Comparison of ENCODE assay signal across 14 cellular contexts in the genomic region with DNA sequence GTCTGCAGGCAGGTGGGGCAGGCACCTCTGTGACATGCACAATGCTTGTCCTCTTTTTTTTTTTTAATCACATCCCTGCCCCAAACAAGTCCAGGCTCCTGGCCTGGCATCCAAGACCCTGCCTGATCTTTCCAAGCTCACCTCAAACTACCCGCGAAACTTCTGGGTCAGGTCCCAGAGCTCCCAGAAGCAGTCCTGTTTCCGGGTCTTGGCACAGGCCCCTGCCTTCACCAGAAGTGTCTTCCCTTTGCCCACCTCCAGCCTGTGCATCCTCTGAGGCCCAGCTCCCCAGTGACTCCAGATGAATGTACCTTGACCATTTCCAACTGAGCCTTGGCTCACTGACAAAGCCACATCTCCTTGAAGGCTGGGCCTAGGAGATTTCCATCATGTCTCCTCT. TPM values are rescaled to one million over a fixed set of nuclear protein-coding genes. Genes with fewer than 3 reads are reported as not detected.
DNase-seq lines count a peak whose midpoint lies in the region; ATAC-seq and TF ChIP-seq lines count a peak whose summit lies in the region.
"Had no signal": no experiment of that assay in that cellular context is flagged by ENCODE, and none has a peak within 500 bp of the region (broad histone marks: within the 10 kb centered on the region; RNA-seq: fewer than 3 reads in every experiment).

No MANE protein-coding gene starts in this region.

- peak; percentile 22 for DNase-seq in Right ventricle myocardium superior
- DNase-seq in left ventricle myocardium superior, result no peak
- no peak for DNase-seq in WTC11 (ENCODE audit: low spot score)
- DNase-seq in neural crest cell (ENCODE audit: low read depth, low spot score), result no peak
- no peak for DNase-seq in osteocyte (ENCODE audit: extremely low spot score, unreplicated experiment)
- no peak for DNase-seq in Kasumi-1 (lab: John Stamatoyannopoulos, UW)
- DNase-seq: CD8-positive, alpha-beta T cell; COR-L47; GOT3 had no signal

- POLR2A ChIA-PET in WTC11 (lab: Charles Lee), result interaction anchor here (1.1 kb wide), 1 partner anchor 8 kb away, joined by 3 read pairs; no protein-coding TSS in a partner anchor

- intact Hi-C loops in Right ventricle myocardium superior (cut with DNase I), result no loop called here
- intact Hi-C loops in left ventricle myocardium superior (cut with micrococcal nuclease), result no loop called here

- H3K27ac Mint-ChIP-seq in WTC11 (no peak overlapping the region; the same call in 1 of the 2 replicates), neural crest cell (ENCODE audit: unreplicated experiment) (peak overlapping the region; percentile 40), osteocyte (ENCODE audit: unreplicated experiment) (no peak overlapping the region)
- H3K27ac Mint-ChIP-seq: B cell; CD14-positive monocyte; CD8-positive, alpha-beta T cell had no signal

- H3K9me3 Mint-ChIP-seq in WTC11 (no peaks in the 10 kb centered on the region), neural crest cell (no peaks in the 10 kb centered on the region), osteocyte (ENCODE audit: unreplicated experiment) (no peaks in the 10 kb centered on the region)
- H3K9me3 Mint-ChIP-seq: CD14-positive monocyte; CD8-positive, alpha-beta T cell had no signal

- CTCF ChIA-PET in WTC11 (lab: Charles Lee), result interaction anchor here (0.7 to 2.5 kb wide), 3 partner anchors 8 to 87 kb away, joined by 3 to 9 read pairs (median 5); no protein-coding TSS in a partner anchor

- H3K36me3 Mint-ChIP-seq in WTC11 (no peaks in the 10 kb centered on the region), neural crest cell (ENCODE audit: low read depth) (no peaks in the 10 kb centered on the region), osteocyte (ENCODE audit: unreplicated experiment) (no peaks in the 10 kb centered on the region)
- H3K36me3 Mint-ChIP-seq: CD14-positive monocyte; CD8-positive, alpha-beta T cell had no signal

- ATAC-seq in Right ventricle myocardium superior (ENCODE audit: poor library complexity) (no peak), left ventricle myocardium superior (no peak), WTC11 (no peak), GM19395 (IDR thresholded peaks at IDR 0.05; ENCODE audit: unreplicated experiment) (no peak)
- ATAC-seq: CD8-positive, alpha-beta T cell; HepG2 had no signal

- no peak for TF ChIP-seq CTCF in WTC11 (IDR thresholded peaks at IDR 0.05)
- no peak for TF ChIP-seq CTCF in neural crest cell (conservative IDR thresholded peaks at IDR 0.05)
- TF ChIP-seq CTCF in osteocyte (IDR thresholded peaks at IDR 0.05), result no peak

- H3K27me3 Mint-ChIP-seq in WTC11 (ENCODE audit: low read depth) (no peaks in the 10 kb centered on the region; the same call in 1 of the 2 replicates), neural crest cell (ENCODE audit: low read depth) (no peaks in the 10 kb centered on the region), osteocyte (ENCODE audit: unreplicated experiment) (peaks cover 27% of the 10 kb centered on the region)

- H3K4me1 Mint-ChIP-seq in WTC11, result no peaks in the 10 kb centered on the region
- no peaks in the 10 kb centered on the region for H3K4me1 Mint-ChIP-seq in neural crest cell
- no peaks in the 10 kb centered on the region for H3K4me1 Mint-ChIP-seq in osteocyte (ENCODE audit: unreplicated experiment)
- H3K4me1 Mint-ChIP-seq: CD14-positive monocyte had no signal

- H3K4me3 Mint-ChIP-seq in WTC11 (no peak overlapping the region), neural crest cell (no peak overlapping the region), osteocyte (ENCODE audit: unreplicated experiment) (no peak overlapping the region)
- H3K4me3 Mint-ChIP-seq: B cell; CD14-positive monocyte; CD8-positive, alpha-beta T cell had no signal

TF ChIP-seq in WTC11, 78 proteins besides CTCF, POLR2A, EP300 and RAD21:
- TF ChIP-seq ETV6 (CRISPR knock-in tag; IDR thresholded peaks at IDR 0.05), result no peak
- TF ChIP-seq ZNF232 (CRISPR knock-in tag; IDR thresholded peaks at IDR 0.05), result no peak
- TF ChIP-seq, protein P1, sequence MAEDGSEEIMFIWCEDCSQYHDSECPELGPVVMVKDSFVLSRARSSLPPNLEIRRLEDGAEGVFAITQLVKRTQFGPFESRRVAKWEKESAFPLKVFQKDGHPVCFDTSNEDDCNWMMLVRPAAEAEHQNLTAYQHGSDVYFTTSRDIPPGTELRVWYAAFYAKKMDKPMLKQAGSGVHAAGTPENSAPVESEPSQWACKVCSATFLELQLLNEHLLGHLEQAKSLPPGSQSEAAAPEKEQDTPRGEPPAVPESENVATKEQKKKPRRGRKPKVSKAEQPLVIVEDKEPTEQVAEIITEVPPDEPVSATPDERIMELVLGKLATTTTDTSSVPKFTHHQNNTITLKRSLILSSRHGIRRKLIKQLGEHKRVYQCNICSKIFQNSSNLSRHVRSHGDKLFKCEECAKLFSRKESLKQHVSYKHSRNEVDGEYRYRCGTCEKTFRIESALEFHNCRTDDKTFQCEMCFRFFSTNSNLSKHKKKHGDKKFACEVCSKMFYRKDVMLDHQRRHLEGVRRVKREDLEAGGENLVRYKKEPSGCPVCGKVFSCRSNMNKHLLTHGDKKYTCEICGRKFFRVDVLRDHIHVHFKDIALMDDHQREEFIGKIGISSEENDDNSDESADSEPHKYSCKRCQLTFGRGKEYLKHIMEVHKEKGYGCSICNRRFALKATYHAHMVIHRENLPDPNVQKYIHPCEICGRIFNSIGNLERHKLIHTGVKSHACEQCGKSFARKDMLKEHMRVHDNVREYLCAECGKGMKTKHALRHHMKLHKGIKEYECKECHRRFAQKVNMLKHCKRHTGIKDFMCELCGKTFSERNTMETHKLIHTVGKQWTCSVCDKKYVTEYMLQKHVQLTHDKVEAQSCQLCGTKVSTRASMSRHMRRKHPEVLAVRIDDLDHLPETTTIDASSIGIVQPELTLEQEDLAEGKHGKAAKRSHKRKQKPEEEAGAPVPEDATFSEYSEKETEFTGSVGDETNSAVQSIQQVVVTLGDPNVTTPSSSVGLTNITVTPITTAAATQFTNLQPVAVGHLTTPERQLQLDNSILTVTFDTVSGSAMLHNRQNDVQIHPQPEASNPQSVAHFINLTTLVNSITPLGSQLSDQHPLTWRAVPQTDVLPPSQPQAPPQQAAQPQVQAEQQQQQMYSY (CRISPR knock-in tag; IDR thresholded peaks at IDR 0.05), result peak; percentile 63; the same call in 1 of the 2 replicates
- no peak for TF ChIP-seq ZNF396 (CRISPR knock-in tag; IDR thresholded peaks at IDR 0.05; ENCODE audit: borderline replicate concordance)
- no peak for TF ChIP-seq RORB (CRISPR knock-in tag; IDR thresholded peaks at IDR 0.05)

RNA-seq across cellular contexts. Expression of a gene that starts 23.0 kb away (rescaled TPM):
- total RNA-seq in Right ventricle myocardium superior, result not detected
- not detected for total RNA-seq in left ventricle myocardium superior
- 0.02 TPM in 1 of 3 replicates, not detected in the others for total RNA-seq in WTC11 (2021)
- total RNA-seq in neural crest cell, result not detected in 2 replicates
- total RNA-seq in osteocyte, result not detected in 2 replicates
- total RNA-seq: B cell; CD8-positive, alpha-beta T cell; Daoy; HepG2 had no signal

RNA-seq across cellular contexts. Expression of a gene that starts 25.5 kb away (rescaled TPM):
- 47.2 TPM for total RNA-seq in Right ventricle myocardium superior
- total RNA-seq in left ventricle myocardium superior, result 53.5 TPM
- 20.8 to 23.9 TPM (median 21.3 TPM) in 3 replicates for total RNA-seq in WTC11 (2021)
- total RNA-seq in neural crest cell, result 8.3 and 9.3 TPM in 2 replicates
- total RNA-seq in osteocyte, result 20.9 and 21.7 TPM in 2 replicates
